ENCODE assay signal across 8 cellular contexts in the genomic region with DNA sequence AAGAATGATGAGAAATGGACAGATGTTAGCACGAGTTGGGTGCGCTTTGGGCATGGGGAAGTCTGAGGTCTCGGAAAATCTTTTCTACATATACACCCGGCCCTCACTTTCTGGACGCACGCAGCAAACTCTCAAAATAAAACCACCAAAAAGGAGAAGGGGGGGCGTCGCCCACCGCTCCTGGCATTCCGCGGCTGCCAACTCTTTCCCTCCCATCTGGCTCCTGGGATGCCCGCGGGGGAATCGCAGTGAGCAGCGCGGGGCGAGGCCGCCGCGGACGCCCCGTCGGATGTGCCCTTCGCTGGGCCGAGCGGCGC. TPM values are rescaled to one million over a fixed set of nuclear protein-coding genes. Genes with fewer than 3 reads are reported as not detected.
DNase-seq lines count a peak whose midpoint lies in the region; ATAC-seq and TF ChIP-seq lines count a peak whose summit lies in the region.

No MANE protein-coding gene starts in this region.

- CTCF ChIA-PET in CD4-positive, alpha-beta T cell (lab: Charles Lee) = no interaction called here

- ATAC-seq in CD4-positive, alpha-beta T cell (ENCODE audit: poor library complexity) = no peak
- ATAC-seq in omental fat pad (ENCODE audit: low FRiP score) = peak; percentile 8
- ATAC-seq in GM19397 (IDR thresholded peaks at IDR 0.05; ENCODE audit: unreplicated experiment) = no peak

- TF ChIP-seq CTCF in CD4-positive, alpha-beta T cell (IDR thresholded peaks at IDR 0.05) = no peak
- TF ChIP-seq CTCF in fibroblast of lung (conservative IDR thresholded peaks at IDR 0.05 in 1 of 2, IDR thresholded peaks at IDR 0.05 in 1 of 2; ENCODE audit: low read depth in 1 of 2, low read length in 2 of 2) (no peak), omental fat pad (IDR thresholded peaks at IDR 0.05) (no peak)

- POLR2A ChIA-PET in CD4-positive, alpha-beta T cell (lab: Charles Lee) = no interaction called here

- no peak overlapping the region for H3K27ac Mint-ChIP-seq in CD4-positive, alpha-beta T cell

- H3K9me3 ChIP-seq in CD4-positive, alpha-beta T cell (ENCODE audit: control insufficient read depth, low read length) = no peaks in the 10 kb centered on the region
- H3K9me3 ChIP-seq in SJCRH30 (replicated peaks) = 0 out of 2 replicates have a peak, but pooled peaks cover 2% of the 10 kb centered on the region
- H3K9me3 ChIP-seq in fibroblast of lung (ENCODE audit: control insufficient read depth, insufficient read depth, low read depth, low read length) = no peaks in the 10 kb centered on the region

- H3K36me3 Mint-ChIP-seq in CD4-positive, alpha-beta T cell (ENCODE audit: low read depth) = no peaks in the 10 kb centered on the region

- peak overlapping the region; percentile 36 for H3K4me3 Mint-ChIP-seq in CD4-positive, alpha-beta T cell

- peaks cover under 1% of the 10 kb centered on the region; the same call in 1 of the 2 replicates for H3K4me1 ChIP-seq in SJCRH30
- H3K4me1 ChIP-seq in fibroblast of lung (ENCODE audit: control insufficient read depth, extremely low read depth, insufficient read depth, low read length) = peaks cover 8% of the 10 kb centered on the region

- no peak for DNase-seq in CD4-positive, alpha-beta T cell
- DNase-seq in SJCRH30 (no peak), fibroblast of lung (ENCODE audit: low read depth in 2 of 2) (no peak), omental fat pad (ENCODE audit: low spot score) (no peak), posterior cingulate gyrus (no peak), HCEC 1CT (no peak), NCI-H2107 treated with DMSO at 0.1 percent for 48 hours (lab: John Stamatoyannopoulos, UW; ENCODE audit: unreplicated experiment) (no peak)

- H3K4me3 ChIP-seq in SJCRH30 (peak overlapping the region; percentile 63), fibroblast of lung (replicated peaks in 1 of 4; ENCODE audit: control extremely low read depth in 1 of 4, insufficient read depth in 1 of 4, low read depth in 3 of 4, low read length in 4 of 4) (peak overlapping the region; percentile 32 to 64 (median 60))

- peak overlapping the region; percentile 78 for H3K9ac ChIP-seq in fibroblast of lung (ENCODE audit: insufficient read depth, low read length)

- H3K79me2 ChIP-seq in fibroblast of lung (ENCODE audit: control insufficient read depth, insufficient read depth, low read length) = peaks cover 43% of the 10 kb centered on the region

- H3K4me2 ChIP-seq in fibroblast of lung (ENCODE audit: extremely low read depth, insufficient read depth, low read length) = peak overlapping the region; percentile 68

- H3K4me1 Mint-ChIP-seq in CD4-positive, alpha-beta T cell (ENCODE audit: low read depth) = peaks cover 16% of the 10 kb centered on the region

- peaks cover 78% of the 10 kb centered on the region for H3K27me3 ChIP-seq in CD4-positive, alpha-beta T cell (ENCODE audit: control insufficient read depth, insufficient read depth, low read length)
- H3K27me3 ChIP-seq in SJCRH30 (no peaks in the 10 kb centered on the region; the same call in 1 of the 2 replicates), fibroblast of lung (ENCODE audit: control insufficient read depth, insufficient read depth, low read length) (no peaks in the 10 kb centered on the region)

- no peak overlapping the region for H3K27ac ChIP-seq in CD4-positive, alpha-beta T cell (ENCODE audit: low read depth, low read length)
- H3K27ac ChIP-seq in SJCRH30 (no peak overlapping the region), fibroblast of lung (ENCODE audit: insufficient read depth, low read length) (peak overlapping the region; percentile 59)

- H4K20me1 ChIP-seq in fibroblast of lung (ENCODE audit: control insufficient read depth, extremely low read depth, insufficient read depth, low read length) = no peaks in the 10 kb centered on the region

- intact Hi-C loops in CD4-positive, alpha-beta T cell (cut with DNase I, micrococcal nuclease) = no loop called here
- intact Hi-C loops in posterior cingulate gyrus (cut with DNase I) = no loop called here

- peak overlapping the region; percentile 63 for H2AFZ ChIP-seq in fibroblast of lung (ENCODE audit: low read length)

- H3K9me3 Mint-ChIP-seq in CD4-positive, alpha-beta T cell = no peaks in the 10 kb centered on the region

- H3K36me3 ChIP-seq in SJCRH30 = no peaks in the 10 kb centered on the region
- no peaks in the 10 kb centered on the region for H3K36me3 ChIP-seq in fibroblast of lung (ENCODE audit: control insufficient read depth, insufficient read depth, low read length)

- H3K27me3 Mint-ChIP-seq in CD4-positive, alpha-beta T cell = peaks cover 89% of the 10 kb centered on the region

RNA-seq across cellular contexts. Expression of a gene that starts 0.7 kb away (rescaled TPM):
- under 1 TPM in 1 of 2 experiments, not detected in 1; 0.45 TPM for total RNA-seq in CD4-positive, alpha-beta T cell
- total RNA-seq in SJCRH30 (2014; rRNA removed; shearing (Covaris generic)) = 1.8 and 2.3 TPM in 2 replicates
- 54.8 and 108 TPM in 2 replicates for total RNA-seq in fibroblast of lung
- 75.3 and 793 TPM in 2 replicates for polyA plus RNA-seq in fibroblast of lung
- 60.8 and 564 TPM in 2 replicates for polyA plus RNA-seq in fibroblast of lung (2012)
- polyA minus RNA-seq in fibroblast of lung (ENCODE audit: low replicate concordance) = 2.7 and 51.2 TPM in 2 replicates
- 1,000 to 10,000 TPM in 1 of 4 donors, 100 to 1,000 TPM in 3; 515 to 1,168 (median 594) TPM for total RNA-seq in omental fat pad

Comparison
In these comparisons a context has a peak if more than half of its experiments do, and no peak if none do; other contexts are left out.
1. RNA of a gene that starts 0.7 kb away (total RNA-seq): 515 to 1,168 TPM in omental fat pad and 54.8 to 108 TPM in fibroblast of lung; 1.8 to 2.3 TPM in SJCRH30 and 0.45 TPM in CD4-positive, alpha-beta T cell; every median in the first group is over 10 times any median in the second.